Comparison of ENCODE assay signal across 8 cellular contexts in genomic region chr16:6081320-6081976, GRCh38.
DNase-seq lines count a peak whose midpoint lies in the region; ATAC-seq and TF ChIP-seq lines count a peak whose summit lies in the region.

No MANE protein-coding gene starts in this region.

- ATAC-seq in HG02884 (IDR thresholded peaks at IDR 0.05; ENCODE audit: unreplicated experiment) (no peak), HG02678 (IDR thresholded peaks at IDR 0.05; ENCODE audit: unreplicated experiment) (no peak)

- TF ChIP-seq CTCF in GM12865 (IDR thresholded peaks at IDR 0.05; ENCODE audit: insufficient read depth, low read depth, low read length, missing control alignments) (peak; percentile 64), colonic mucosa (IDR thresholded peaks at IDR 0.05) (peak; percentile 63)

- DNase-seq in AML-193 (lab: John Stamatoyannopoulos, UW) (peak; percentile 21 to 25), GM12865 (ENCODE audit: low read depth) (peak; percentile 17), NOMO-1 treated with DMSO at 0.1 percent for 48 hours (lab: John Stamatoyannopoulos, UW; ENCODE audit: unreplicated experiment) (peak; percentile 11), colonic mucosa (peak; percentile 56), occipital lobe (lab: John Stamatoyannopoulos, UW) (peak; percentile 5), NCI-H226 (no peak)

- H3K27ac ChIP-seq in colonic mucosa = no peak overlapping the region

- intact Hi-C loops in colonic mucosa (cut with DNase I) = no loop called here

- no peaks in the 10 kb centered on the region for H3K9me3 ChIP-seq in colonic mucosa

- H3K4me1 ChIP-seq in colonic mucosa = no peaks in the 10 kb centered on the region

- H3K4me3 ChIP-seq in GM12865 (ENCODE audit: low read depth, low read length) = no peak overlapping the region
- no peak overlapping the region for H3K4me3 ChIP-seq in colonic mucosa

- no peaks in the 10 kb centered on the region for H3K36me3 ChIP-seq in colonic mucosa

- no peaks in the 10 kb centered on the region for H3K27me3 ChIP-seq in colonic mucosa

- H3K9ac ChIP-seq in colonic mucosa (ENCODE audit: low read depth in 2 of 2, low read length in 2 of 2) = no peak overlapping the region
